ENCODE assay signal across 16 cellular contexts in genomic region chr10:125802131-125802530, GRCh38. TPM values are rescaled to one million over a fixed set of nuclear protein-coding genes. Genes with fewer than 3 reads are reported as not detected.
"Had no signal": no experiment of that assay in that cellular context is flagged by ENCODE, and none has a peak within 500 bp of the region (broad histone marks: within the 10 kb centered on the region; RNA-seq: fewer than 3 reads in every experiment).

No MANE protein-coding gene starts in this region.

- DNase-seq: hippocampal formation; naive thymus-derived CD4-positive, alpha-beta T cell; nephron progenitor cell; psoas muscle; sigmoid colon; stimulated activated CD4-positive, alpha-beta T cell treated with anti-CD3 and anti-CD28 coated beads, Interleukin-2, amount 100 ng/mL, for 24 hours; stimulated activated CD4-positive, alpha-beta T cell treated with anti-CD3 and anti-CD28 coated beads, Interleukin-4, amount 100 ng/mL, for 4 hours; stimulated activated naive CD4-positive, alpha-beta T cell; stomach; substantia nigra had no signal

- ATAC-seq: left lobe of liver; naive thymus-derived CD4-positive, alpha-beta T cell; psoas muscle had no signal

RNA-seq across cellular contexts. Expression of gene MMP21, which starts 26.5 kb away (rescaled TPM):
- total RNA-seq: foreskin keratinocyte, lower leg skin, mammary epithelial cell, omental fat pad, thoracic aorta had no signal
